ENCODE assay signal across 15 cellular contexts in genomic region chr9:83027153-83027867, GRCh38. TPM values are rescaled to one million over a fixed set of nuclear protein-coding genes. Genes with fewer than 3 reads are reported as not detected.
DNase-seq lines count a peak whose midpoint lies in the region; ATAC-seq and TF ChIP-seq lines count a peak whose summit lies in the region.
"Had no signal": no experiment of that assay in that cellular context is flagged by ENCODE, and none has a peak within 500 bp of the region (broad histone marks: within the 10 kb centered on the region; RNA-seq: fewer than 3 reads in every experiment).

No MANE protein-coding gene starts in this region.

- H3K27me3 Mint-ChIP-seq in progenitor cell of endocrine pancreas = no peaks in the 10 kb centered on the region
- H3K27me3 Mint-ChIP-seq: stimulated activated naive CD8-positive, alpha-beta T cell treated with anti-CD3 and anti-CD28 coated beads, Interleukin-15, Interleukin-2, amounts not matched to agents 100 ng/mL and 50 ng/mL, for 24 hours had no signal

- H3K9ac ChIP-seq in smooth muscle cell (ENCODE audit: low read depth) = peak overlapping the region; percentile 86
- H3K9ac ChIP-seq: neural progenitor cell had no signal

- H3K4me2 ChIP-seq in smooth muscle cell = peak overlapping the region; percentile 41
- H3K4me2 ChIP-seq: neural progenitor cell had no signal

- H3K27ac ChIP-seq in smooth muscle cell (ENCODE audit: low read depth) = peak overlapping the region; percentile 97
- H3K27ac ChIP-seq: 22Rv1, neural progenitor cell had no signal

- H3K4me3 Mint-ChIP-seq in progenitor cell of endocrine pancreas (ENCODE audit: low read depth) = no peak overlapping the region
- H3K4me3 Mint-ChIP-seq: activated naive CD4-positive, alpha-beta T cell treated with anti-CD3 and anti-CD28 coated beads, Interleukin-2, amount 10 ng/mL, durations not matched to agents 7 days and 5 days; neural progenitor cell; stimulated activated naive CD8-positive, alpha-beta T cell treated with anti-CD3 and anti-CD28 coated beads, Interleukin-15, Interleukin-2, amounts not matched to agents 100 ng/mL and 50 ng/mL, for 24 hours had no signal

- ATAC-seq in esophagus mucosa = peak; percentile 90

- peaks cover 1% of the 10 kb centered on the region for H3K27me3 ChIP-seq in smooth muscle cell (ENCODE audit: low read depth)
- H3K27me3 ChIP-seq: neural progenitor cell had no signal

- no peaks in the 10 kb centered on the region for H3K79me2 ChIP-seq in smooth muscle cell (ENCODE audit: low read depth)

- peak; percentile 43 for DNase-seq in DMS53 (lab: John Stamatoyannopoulos, UW)
- DNase-seq in DMS53 treated with DMSO at 0.1 percent for 48 hours (lab: John Stamatoyannopoulos, UW; ENCODE audit: unreplicated experiment) = no peak
- peak; percentile 76 for DNase-seq in RKO (ENCODE audit: low spot score)
- no peak for DNase-seq in smooth muscle cell (lab: John Stamatoyannopoulos, UW; ENCODE audit: unreplicated experiment)
- no peak for DNase-seq in NCI-H82 (lab: John Stamatoyannopoulos, UW)
- DNase-seq in progenitor cell of endocrine pancreas (ENCODE audit: low spot score, unreplicated experiment) = no peak
- no peak for DNase-seq in T-helper 1 cell
- DNase-seq: activated naive CD4-positive, alpha-beta T cell treated with anti-CD3 and anti-CD28 coated beads, Interleukin-2, amount 10 ng/mL, durations not matched to agents 7 days and 5 days; effector memory CD4-positive, alpha-beta T cell; kidney; SHP77 treated with DMSO at 0.1 percent for 48 hours had no signal

- peaks cover 9% of the 10 kb centered on the region for H3K4me1 ChIP-seq in smooth muscle cell (ENCODE audit: low read depth)
- H3K4me1 ChIP-seq: neural progenitor cell had no signal

- H3K36me3 ChIP-seq in smooth muscle cell (ENCODE audit: low read depth) = no peaks in the 10 kb centered on the region
- H3K36me3 ChIP-seq: neural progenitor cell had no signal

- H3K27ac Mint-ChIP-seq in progenitor cell of endocrine pancreas = no peak overlapping the region
- H3K27ac Mint-ChIP-seq: activated naive CD4-positive, alpha-beta T cell treated with anti-CD3 and anti-CD28 coated beads, Interleukin-2, amount 10 ng/mL, durations not matched to agents 7 days and 5 days; neural progenitor cell; stimulated activated naive CD8-positive, alpha-beta T cell treated with anti-CD3 and anti-CD28 coated beads, Interleukin-15, Interleukin-2, amounts not matched to agents 100 ng/mL and 50 ng/mL, for 24 hours had no signal

- peaks cover 3% of the 10 kb centered on the region for H3K36me3 Mint-ChIP-seq in progenitor cell of endocrine pancreas (ENCODE audit: insufficient read depth)
- H3K36me3 Mint-ChIP-seq: activated naive CD4-positive, alpha-beta T cell treated with anti-CD3 and anti-CD28 coated beads, Interleukin-2, amount 10 ng/mL, durations not matched to agents 7 days and 5 days; neural progenitor cell had no signal

- no peak for TF ChIP-seq CTCF in smooth muscle cell (IDR thresholded peaks at IDR 0.05; ENCODE audit: borderline replicate concordance, insufficient read depth, poor library complexity, severe bottlenecking)
- no peak for TF ChIP-seq CTCF in progenitor cell of endocrine pancreas (IDR thresholded peaks at IDR 0.05; ENCODE audit: unreplicated experiment)

- peaks cover 11% of the 10 kb centered on the region for H3K9me3 Mint-ChIP-seq in progenitor cell of endocrine pancreas (ENCODE audit: low read depth)
- H3K9me3 Mint-ChIP-seq: activated naive CD4-positive, alpha-beta T cell treated with anti-CD3 and anti-CD28 coated beads, Interleukin-2, amount 10 ng/mL, durations not matched to agents 7 days and 5 days; neural progenitor cell; stimulated activated naive CD8-positive, alpha-beta T cell treated with anti-CD3 and anti-CD28 coated beads, Interleukin-15, Interleukin-2, amounts not matched to agents 100 ng/mL and 50 ng/mL, for 24 hours had no signal

- H2AFZ ChIP-seq in smooth muscle cell (ENCODE audit: low read depth) = no peak overlapping the region
- H2AFZ ChIP-seq: neural progenitor cell had no signal

- H3F3A ChIP-seq in smooth muscle cell (ENCODE audit: low read depth) = no peaks in the 10 kb centered on the region

- H3K4me1 Mint-ChIP-seq in progenitor cell of endocrine pancreas (ENCODE audit: low read depth) = peaks cover 4% of the 10 kb centered on the region
- H3K4me1 Mint-ChIP-seq: activated naive CD4-positive, alpha-beta T cell treated with anti-CD3 and anti-CD28 coated beads, Interleukin-2, amount 10 ng/mL, durations not matched to agents 7 days and 5 days; neural progenitor cell had no signal

- no peaks in the 10 kb centered on the region for H4K20me1 ChIP-seq in smooth muscle cell (ENCODE audit: low read depth)

- H3K9me3 ChIP-seq in smooth muscle cell (replicated peaks; ENCODE audit: low read depth) = no peaks in the 10 kb centered on the region

- H3K4me3 ChIP-seq in smooth muscle cell = no peak overlapping the region
- H3K4me3 ChIP-seq: neural progenitor cell had no signal

- 24% methylated on average over 4 of the region's 4 CpGs for WGBS in smooth muscle cell (ENCODE audit: low lambda C conversion rate)

RNA-seq across cellular contexts. Expression of gene RASEF, which starts 35.6 kb away (rescaled TPM):
- total RNA-seq in esophagus mucosa (8.1 TPM), smooth muscle cell (1.7 and 3.3 TPM in 2 replicates), progenitor cell of endocrine pancreas (13.1 and 14.1 TPM in 2 replicates)
- 0.11 and 0.44 TPM in 2 replicates for polyA plus RNA-seq in smooth muscle cell

Comparison
In these comparisons a context has a peak if more than half of its experiments do, and no peak if none do; other contexts are left out.
1. DNase-seq: peak in DMS53 (single experiment) and RKO (single experiment); none in DMS53 treated with DMSO at 0.1 percent for 48 hours (single experiment), smooth muscle cell (single experiment), NCI-H82 (single experiment), progenitor cell of endocrine pancreas (single experiment) and T-helper 1 cell (0 of 5).